ENCODE assay signal across 8 cellular contexts in genomic region chr15:84633311-84634227, GRCh38. TPM values are rescaled to one million over a fixed set of nuclear protein-coding genes. Genes with fewer than 3 reads are reported as not detected.
A peak's percentile ranks its signal among the peaks of the same experiment; 100 is the strongest.
DNase-seq lines count a peak whose midpoint lies in the region; ATAC-seq and TF ChIP-seq lines count a peak whose summit lies in the region.

No MANE protein-coding gene starts in this region.

- peak overlapping the region; percentile 99 for H3K27ac Mint-ChIP-seq in activated CD4-positive, alpha-beta memory T cell treated with anti-CD3 and anti-CD28 coated beads, Interleukin-2, amount 10 ng/mL, durations not matched to agents 7 days and 5 days

- no peak for TF ChIP-seq CTCF in lung (IDR thresholded peaks at IDR 0.05; ENCODE audit: control extremely low read depth, extremely low read depth)

- H3K36me3 ChIP-seq in lung (ENCODE audit: control insufficient read depth in 2 of 2, insufficient read depth in 2 of 2, low read length in 2 of 2) = peaks cover 8% of the 10 kb centered on the region in 2 donors

- POLR2A ChIA-PET in activated CD4-positive, alpha-beta memory T cell treated with anti-CD3 and anti-CD28 coated beads, Interleukin-2, amount 10 ng/mL, durations not matched to agents 7 days and 5 days (lab: Charles Lee) = interaction anchor here (0.9 to 4.8 kb wide), 10 partner anchors 12 to 348 kb away, joined by 3 to 24 read pairs (median 13); partner anchors contain the start of genes NMB, SEC11A, WDR73 and ZSCAN2

- H3K9me3 ChIP-seq in lung (ENCODE audit: control insufficient read depth in 2 of 2, insufficient read depth in 1 of 2, low read length in 1 of 2) = no peaks in the 10 kb centered on the region

- DNase-seq in NCI-H2227 (lab: John Stamatoyannopoulos, UW; ENCODE audit: unreplicated experiment) = peak; percentile 59
- peak; percentile 72 for DNase-seq in activated CD4-positive, alpha-beta memory T cell treated with anti-CD3 and anti-CD28 coated beads, Interleukin-2, amount 10 ng/mL, durations not matched to agents 7 days and 5 days
- peak; percentile 76 for DNase-seq in ecto neural progenitor cell (ENCODE audit: low spot score)
- peak; percentile 67 for DNase-seq in lung (ENCODE audit: low spot score)
- peak; percentile 46 to 61 (median 53) for DNase-seq in stimulated activated CD4-positive, alpha-beta T cell treated with anti-CD3 and anti-CD28 coated beads, TNF-alpha, amount 100 ng/mL, for 4 hours (ENCODE audit: low read depth in 3 of 3)
- no peak for DNase-seq in NK-92 treated with Interleukin-12 subunit alpha and Interleukin-12 subunit beta, amount 100 ng/mL, for 24 hours (lab: John Stamatoyannopoulos, UW)

- 0 to 1% methylated on average over 76 to 105 of the region's 105 CpGs for WGBS in lung, 2 donors

- CTCF ChIA-PET in activated CD4-positive, alpha-beta memory T cell treated with anti-CD3 and anti-CD28 coated beads, Interleukin-2, amount 10 ng/mL, durations not matched to agents 7 days and 5 days (lab: Charles Lee) = interaction anchor here (0.6 to 2.9 kb wide), 3 partner anchors 16 to 211 kb away, joined by 3 to 17 read pairs (median 4); no protein-coding TSS in a partner anchor

- no peaks in the 10 kb centered on the region for H3K27me3 ChIP-seq in lung (ENCODE audit: control insufficient read depth, insufficient read depth)

- peaks cover 57% of the 10 kb centered on the region for H3K4me1 Mint-ChIP-seq in activated CD4-positive, alpha-beta memory T cell treated with anti-CD3 and anti-CD28 coated beads, Interleukin-2, amount 10 ng/mL, durations not matched to agents 7 days and 5 days

- H3K27ac ChIP-seq in lung (ENCODE audit: low read depth in 1 of 2, low read length in 1 of 2) = peak overlapping the region; percentile 90 to 95

- peaks cover 8 to 13% of the 10 kb centered on the region in 2 donors for H3K4me1 ChIP-seq in lung (ENCODE audit: control insufficient read depth in 2 of 2, insufficient read depth in 2 of 2, low read length in 2 of 2)

- no peaks in the 10 kb centered on the region for H3K27me3 Mint-ChIP-seq in activated CD4-positive, alpha-beta memory T cell treated with anti-CD3 and anti-CD28 coated beads, Interleukin-2, amount 10 ng/mL, durations not matched to agents 7 days and 5 days

- H3K9me3 Mint-ChIP-seq in activated CD4-positive, alpha-beta memory T cell treated with anti-CD3 and anti-CD28 coated beads, Interleukin-2, amount 10 ng/mL, durations not matched to agents 7 days and 5 days = no peaks in the 10 kb centered on the region

- H3K4me3 Mint-ChIP-seq in activated CD4-positive, alpha-beta memory T cell treated with anti-CD3 and anti-CD28 coated beads, Interleukin-2, amount 10 ng/mL, durations not matched to agents 7 days and 5 days = peak overlapping the region; percentile 89

- peak overlapping the region; percentile 85 for H3K4me3 ChIP-seq in lung

- TF ChIP-seq POLR2A in GM18505 (IDR thresholded peaks at IDR 0.05; ENCODE audit: borderline replicate concordance, extremely low read depth, insufficient read depth, insufficient read length) = peak; percentile 39

- peak; percentile 46 for ATAC-seq in GM18505 (IDR thresholded peaks at IDR 0.05; ENCODE audit: unreplicated experiment)
- peak; percentile 39 for ATAC-seq in HG02852 (IDR thresholded peaks at IDR 0.05; ENCODE audit: unreplicated experiment)
- peak; percentile 71 for ATAC-seq in lung (ENCODE audit: insufficient read depth, low FRiP score)

- H3K36me3 Mint-ChIP-seq in activated CD4-positive, alpha-beta memory T cell treated with anti-CD3 and anti-CD28 coated beads, Interleukin-2, amount 10 ng/mL, durations not matched to agents 7 days and 5 days (ENCODE audit: low read depth) = peaks cover 34% of the 10 kb centered on the region

RNA-seq across cellular contexts. Expression of gene WDR73, which starts 20.5 kb away (rescaled TPM):
- 10 to 100 TPM; 17.6 to 17.9 TPM for total RNA-seq in activated CD4-positive, alpha-beta memory T cell treated with anti-CD3 and anti-CD28 coated beads, Interleukin-2, amount 10 ng/mL, durations not matched to agents 7 days and 5 days
- 10 to 100 TPM; 33.3 to 35.6 TPM for total RNA-seq in lung
- 10 to 100 TPM; 18.2 to 19.7 TPM for polyA plus RNA-seq in lung

RNA-seq across cellular contexts. Expression of gene NMB, which starts 24.4 kb away (rescaled TPM):
- 1 to 10 TPM; 4.0 to 4.1 TPM for total RNA-seq in activated CD4-positive, alpha-beta memory T cell treated with anti-CD3 and anti-CD28 coated beads, Interleukin-2, amount 10 ng/mL, durations not matched to agents 7 days and 5 days
- 1 to 10 TPM; 2.6 to 9.3 TPM for total RNA-seq in lung
- polyA plus RNA-seq in lung = 1 to 10 TPM; 4.7 to 6.4 TPM

RNA-seq across cellular contexts. Expression of gene ZSCAN2, which starts 32.8 kb away (rescaled TPM):
- total RNA-seq in activated CD4-positive, alpha-beta memory T cell treated with anti-CD3 and anti-CD28 coated beads, Interleukin-2, amount 10 ng/mL, durations not matched to agents 7 days and 5 days = 10 to 100 TPM; 10.8 to 10.9 TPM
- 10 to 100 TPM in 1 of 2 donors, 1 to 10 TPM in 1; 5.0 to 12.8 TPM for total RNA-seq in lung
- polyA plus RNA-seq in lung = 1 to 10 TPM; 2.5 to 3.7 TPM
